ENCODE assay signal across 1 cellular context in genomic region chr3:72572489-72573007, GRCh38.
TF ChIP-seq lines count a peak whose summit lies in the region.

No MANE protein-coding gene starts in this region.

TF ChIP-seq in HepG2, 621 proteins besides CTCF, POLR2A, EP300 and RAD21 (continued from another document):
- TF ChIP-seq POGK (CRISPR knock-in tag; conservative IDR thresholded peaks at IDR 0.05) = no peak
- TF ChIP-seq THAP9 (CRISPR knock-in tag; IDR thresholded peaks at IDR 0.05; ENCODE audit: borderline replicate concordance) = 0 out of 2 replicates have a peak, but pooled peaks have one; percentile 27
- TF ChIP-seq ZNF878 (CRISPR knock-in tag; IDR thresholded peaks at IDR 0.05) = no peak
- TF ChIP-seq MTF1 (CRISPR knock-in tag; IDR thresholded peaks at IDR 0.05) = no peak
- TF ChIP-seq ZFP41 (CRISPR knock-in tag; IDR thresholded peaks at IDR 0.05; ENCODE audit: borderline replicate concordance) = no peak
- 0 out of 2 replicates have a peak, but pooled peaks have one; percentile 10 for TF ChIP-seq MYC (CRISPR knock-in tag; IDR thresholded peaks at IDR 0.05; ENCODE audit: borderline replicate concordance)
- TF ChIP-seq ZNF775 (CRISPR knock-in tag; IDR thresholded peaks at IDR 0.05; ENCODE audit: borderline replicate concordance) = no peak
- TF ChIP-seq KAT2B (IDR thresholded peaks at IDR 0.05; ENCODE audit: borderline replicate concordance, low read depth, low read length) = no peak
- 0 out of 2 replicates have a peak, but pooled peaks have one; percentile 39 for TF ChIP-seq ZNF512B (CRISPR knock-in tag; IDR thresholded peaks at IDR 0.05; ENCODE audit: borderline replicate concordance)
- TF ChIP-seq ZC3H4 (CRISPR knock-in tag; IDR thresholded peaks at IDR 0.05; ENCODE audit: borderline replicate concordance) = no peak
- TF ChIP-seq NFKBIZ (CRISPR knock-in tag; IDR thresholded peaks at IDR 0.05) = no peak
- TF ChIP-seq ZNF138 (CRISPR knock-in tag; IDR thresholded peaks at IDR 0.05; ENCODE audit: low read depth) = no peak
- TF ChIP-seq KDM2A (CRISPR knock-in tag; IDR thresholded peaks at IDR 0.05; ENCODE audit: borderline replicate concordance, low read depth) = peak; percentile 10; the same call in 1 of the 2 replicates
- TF ChIP-seq ZNF253 (CRISPR knock-in tag; IDR thresholded peaks at IDR 0.05; ENCODE audit: borderline replicate concordance) = no peak
- TF ChIP-seq ZGPAT (CRISPR knock-in tag; IDR thresholded peaks at IDR 0.05) = no peak
- TF ChIP-seq ZNF558 (CRISPR knock-in tag; IDR thresholded peaks at IDR 0.05; ENCODE audit: borderline replicate concordance) = no peak
- no peak for TF ChIP-seq ZNF136 (CRISPR knock-in tag; IDR thresholded peaks at IDR 0.05; ENCODE audit: low read depth)
- TF ChIP-seq ZNF33A (CRISPR knock-in tag; IDR thresholded peaks at IDR 0.05; ENCODE audit: borderline replicate concordance) = no peak
- TF ChIP-seq MTA3 (CRISPR knock-in tag; IDR thresholded peaks at IDR 0.05) = no peak
- no peak for TF ChIP-seq PHB2 (IDR thresholded peaks at IDR 0.05; ENCODE audit: partially characterized antibody)
- TF ChIP-seq AFF4 (CRISPR knock-in tag; IDR thresholded peaks at IDR 0.05) = no peak
- TF ChIP-seq ZBTB10 (CRISPR knock-in tag; IDR thresholded peaks at IDR 0.05; ENCODE audit: borderline replicate concordance) = no peak
- TF ChIP-seq ZFP91 (CRISPR knock-in tag; IDR thresholded peaks at IDR 0.05; ENCODE audit: borderline replicate concordance) = peak; percentile 44; the same call in 1 of the 2 replicates
- no peak for TF ChIP-seq AKNA (CRISPR knock-in tag; IDR thresholded peaks at IDR 0.05; ENCODE audit: borderline replicate concordance)
- no peak for TF ChIP-seq RELA (CRISPR knock-in tag; IDR thresholded peaks at IDR 0.05)
- peak; percentile 99 for TF ChIP-seq ZBTB38 (CRISPR knock-in tag; IDR thresholded peaks at IDR 0.05)
